ENCODE assay signal across 8 cellular contexts in genomic region chr1:21334214-21335087, GRCh38. TPM values are rescaled to one million over a fixed set of nuclear protein-coding genes. Genes with fewer than 3 reads are reported as not detected.
A peak's percentile ranks its signal among the peaks of the same experiment; 100 is the strongest.
DNase-seq lines count a peak whose midpoint lies in the region; ATAC-seq and TF ChIP-seq lines count a peak whose summit lies in the region.

No MANE protein-coding gene starts in this region.

- H3K36me3 Mint-ChIP-seq in naive thymus-derived CD8-positive, alpha-beta T cell: peaks cover 0 to 2% (median 0%) of the 10 kb centered on the region in 3 donors

- peak overlapping the region; percentile 46 for H3K4me3 ChIP-seq in epithelial cell of proximal tubule (ENCODE audit: low read depth, low read length)

- POLR2A ChIA-PET in naive thymus-derived CD8-positive, alpha-beta T cell (lab: Charles Lee): interaction anchor here (0.8 to 8.8 kb wide), 11 partner anchors 9 to 79 kb away, joined by 3 to 122 read pairs (median 4); partner anchors contain the start of gene ECE1

- no peaks in the 10 kb centered on the region for H3K27me3 Mint-ChIP-seq in naive thymus-derived CD8-positive, alpha-beta T cell

- peak; percentile 88 for TF ChIP-seq CTCF in epithelial cell of proximal tubule (conservative IDR thresholded peaks at IDR 0.05; ENCODE audit: low read depth, low read length)

- DNase-seq in DMS 273 (lab: John Stamatoyannopoulos, UW; ENCODE audit: unreplicated experiment): peak; percentile 74
- DNase-seq in DMS 273 treated with DMSO at 0.1 percent for 48 hours (lab: John Stamatoyannopoulos, UW): no peak
- peak; percentile 84 for DNase-seq in NK-92 treated with Interleukin-12 subunit alpha and Interleukin-12 subunit beta, amount 100 ng/mL, for 24 hours (lab: John Stamatoyannopoulos, UW)
- DNase-seq in activated CD8-positive, alpha-beta memory T cell treated with anti-CD3 and anti-CD28 coated beads, Interleukin-2, amount 50 U/mL, for 48 hours: peak; percentile 86
- DNase-seq in epithelial cell of proximal tubule (ENCODE audit: low read depth): no peak
- DNase-seq in naive thymus-derived CD8-positive, alpha-beta T cell: peak; percentile 44 to 91 (median 80)
- peak; percentile 82 for DNase-seq in stimulated activated naive CD8-positive, alpha-beta T cell treated with anti-CD3 and anti-CD28 coated beads, Interleukin-15, Interleukin-2, amounts not matched to agents 100 U/mL and 50 U/mL, for 24 hours

- H3K27ac Mint-ChIP-seq in naive thymus-derived CD8-positive, alpha-beta T cell: peak overlapping the region; percentile 94 to 99 (median 97)

- H3K4me3 Mint-ChIP-seq in naive thymus-derived CD8-positive, alpha-beta T cell: peak overlapping the region; percentile 78 to 93 (median 91)

- H3K4me1 Mint-ChIP-seq in naive thymus-derived CD8-positive, alpha-beta T cell: peaks cover 36 to 91% (median 87%) of the 10 kb centered on the region in 4 donors

- H3K9me3 Mint-ChIP-seq in naive thymus-derived CD8-positive, alpha-beta T cell: no peaks in the 10 kb centered on the region

- ATAC-seq in HG02885 (IDR thresholded peaks at IDR 0.05; ENCODE audit: poor library complexity, unreplicated experiment): peak; percentile 48
- ATAC-seq in naive thymus-derived CD8-positive, alpha-beta T cell: peak; percentile 87 to 89
- ATAC-seq in stimulated activated naive CD8-positive, alpha-beta T cell treated with anti-CD3 and anti-CD28 coated beads, Interleukin-15, Interleukin-2, amounts not matched to agents 100 U/mL and 50 U/mL, for 24 hours: peak; percentile 90

RNA-seq across cellular contexts. Expression of gene ECE1, which starts 44.2 kb away (rescaled TPM):
- 98.7 and 115 TPM in 2 replicates for total RNA-seq in epithelial cell of proximal tubule
- total RNA-seq in naive thymus-derived CD8-positive, alpha-beta T cell: 10 to 100 TPM; 51.7 to 53.6 TPM
- polyA plus RNA-seq in naive thymus-derived CD8-positive, alpha-beta T cell: 10 to 100 TPM in 2 of 3 donors, 1 to 10 TPM in 1; 9.1 to 37.3 (median 20.5) TPM

Comparison
In these comparisons a context has a peak if more than half of its experiments do, and no peak if none do; other contexts are left out.
1. DNase-seq: peak in DMS 273 (single experiment), NK-92 treated with Interleukin-12 subunit alpha and Interleukin-12 subunit beta, amount 100 ng/mL, for 24 hours (single experiment), activated CD8-positive, alpha-beta memory T cell treated with anti-CD3 and anti-CD28 coated beads, Interleukin-2, amount 50 U/mL, for 48 hours (single experiment), naive thymus-derived CD8-positive, alpha-beta T cell (10 of 10) and stimulated activated naive CD8-positive, alpha-beta T cell treated with anti-CD3 and anti-CD28 coated beads, Interleukin-15, Interleukin-2, amounts not matched to agents 100 U/mL and 50 U/mL, for 24 hours (single experiment); none in DMS 273 treated with DMSO at 0.1 percent for 48 hours (single experiment) and epithelial cell of proximal tubule (single experiment).
2. Peak in every context shown above with its lines, with median percentiles within 50 percentile points of each other: ATAC-seq.